9 cellular contexts compared by ENCODE assay signal in the genomic region with DNA sequence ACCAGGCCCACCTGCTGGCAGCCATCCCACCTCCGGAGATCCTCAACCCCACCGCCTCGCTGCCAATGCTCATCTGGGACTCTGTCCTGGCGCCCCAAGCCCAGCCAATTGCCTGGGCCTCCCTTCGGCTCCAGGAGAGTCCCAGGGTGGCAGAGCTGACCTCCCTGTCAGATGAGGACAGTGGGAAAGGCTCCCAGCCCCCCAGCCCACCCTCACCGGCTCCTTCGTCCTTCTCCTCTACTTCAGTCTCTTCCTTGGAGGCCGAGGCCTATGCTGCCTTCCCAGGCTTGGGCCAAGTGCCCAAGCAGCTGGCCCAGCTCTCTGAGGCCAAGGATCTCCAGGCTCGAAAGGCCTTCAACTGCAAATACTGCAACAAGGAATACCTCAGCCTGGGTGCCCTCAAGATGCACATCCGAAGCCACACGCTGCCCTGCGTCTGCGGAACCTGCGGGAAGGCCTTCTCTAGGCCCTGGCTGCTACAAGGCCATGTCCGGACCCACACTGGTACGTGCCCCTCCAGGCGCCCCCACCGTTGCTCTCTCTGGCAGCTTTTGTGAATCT. TPM values are rescaled to one million over a fixed set of nuclear protein-coding genes. Genes with fewer than 3 reads are reported as not detected.
A peak's percentile ranks its signal among the peaks of the same experiment; 100 is the strongest.
DNase-seq lines count a peak whose midpoint lies in the region; ATAC-seq and TF ChIP-seq lines count a peak whose summit lies in the region.
"Had no signal": no experiment of that assay in that cellular context is flagged by ENCODE, and none has a peak within 500 bp of the region (broad histone marks: within the 10 kb centered on the region; RNA-seq: fewer than 3 reads in every experiment).

No MANE protein-coding gene starts in this region.

- intact Hi-C loops in right lobe of liver (cut with DNase I) (loop anchor here (5.0 kb wide), 2 partner anchors 83 to 88 kb away; no protein-coding TSS in a partner anchor), testis (cut with DNase I; ENCODE audit: low total_unique reads) (loop anchor here (5.0 kb wide), 1 partner anchor 88 kb away; no protein-coding TSS in a partner anchor)

- no peaks in the 10 kb centered on the region for H3K9me3 Mint-ChIP-seq in T-helper 1 cell treated with Interleukin-12 subunit alpha and Interleukin-12 subunit beta and Interleukin-4 antibody, amounts not matched to agents 30 μg/mL and 1 μg/mL, for 36 hours

- H3K27ac Mint-ChIP-seq in T-helper 1 cell treated with Interleukin-12 subunit alpha and Interleukin-12 subunit beta and Interleukin-4 antibody, amounts not matched to agents 30 μg/mL and 1 μg/mL, for 36 hours = no peak overlapping the region

- TF ChIP-seq CTCF in brain microvascular endothelial cell (IDR thresholded peaks at IDR 0.05; ENCODE audit: low read depth, low read length, missing control alignments) = no peak
- no peak for TF ChIP-seq CTCF in right lobe of liver (IDR thresholded peaks at IDR 0.05)
- no peak for TF ChIP-seq CTCF in testis (IDR thresholded peaks at IDR 0.05)

- H3K27ac ChIP-seq in brain microvascular endothelial cell = no peak overlapping the region
- H3K27ac ChIP-seq in right lobe of liver = peak overlapping the region in 2 of 3 donors; percentile 51 to 73
- peak overlapping the region; percentile 48 to 76 for H3K27ac ChIP-seq in testis

- H3K4me1 ChIP-seq in right lobe of liver (peaks cover 0 to 16% (median 3%) of the 10 kb centered on the region in 4 donors), testis (peaks cover 32% of the 10 kb centered on the region)

- peaks cover 15% of the 10 kb centered on the region for H3K4me1 Mint-ChIP-seq in T-helper 1 cell treated with Interleukin-12 subunit alpha and Interleukin-12 subunit beta and Interleukin-4 antibody, amounts not matched to agents 30 μg/mL and 1 μg/mL, for 36 hours (ENCODE audit: low read depth)

- H3K36me3 ChIP-seq in brain microvascular endothelial cell (replicated peaks) = peaks cover 20% of the 10 kb centered on the region
- H3K36me3 ChIP-seq in right lobe of liver = no peaks in the 10 kb centered on the region
- H3K36me3 ChIP-seq in testis (ENCODE audit: low read depth, missing control alignments) = no peaks in the 10 kb centered on the region

- DNase-seq in T-helper 1 cell (no peak), brain microvascular endothelial cell (no peak), right lobe of liver (peak in 1 of 3 donors; percentile 26), testis (peak; percentile 37), T-helper 9 cell (no peak), activated gamma-delta T cell treated with Interleukin-2 at 50 U/mL for 16 hours (no peak)
- no peak for DNase-seq in effector CD8-positive, alpha-beta T cell (lab: John Stamatoyannopoulos, UW)
- DNase-seq: NCI-H2029 had no signal

- H3K27me3 ChIP-seq in brain microvascular endothelial cell (replicated peaks) (no peaks in the 10 kb centered on the region), right lobe of liver (no peaks in the 10 kb centered on the region), testis (no peaks in the 10 kb centered on the region)

- H3K27me3 Mint-ChIP-seq in T-helper 1 cell treated with Interleukin-12 subunit alpha and Interleukin-12 subunit beta and Interleukin-4 antibody, amounts not matched to agents 30 μg/mL and 1 μg/mL, for 36 hours (ENCODE audit: low read depth) = peaks cover 27% of the 10 kb centered on the region

- H3K4me3 Mint-ChIP-seq in T-helper 1 cell treated with Interleukin-12 subunit alpha and Interleukin-12 subunit beta and Interleukin-4 antibody, amounts not matched to agents 30 μg/mL and 1 μg/mL, for 36 hours = peak overlapping the region; percentile 68

- in situ Hi-C loops in brain microvascular endothelial cell (cut with HindIII; ENCODE audit: low pct_ligation_motif_present, low sequenced_read_pairs) = no loop called here

- TF ChIP-seq POLR2A in right lobe of liver (IDR thresholded peaks at IDR 0.05) = no peak
- TF ChIP-seq POLR2A in testis (IDR thresholded peaks at IDR 0.05) = no peak

- H3K4me3 ChIP-seq in brain microvascular endothelial cell (ENCODE audit: low read depth, low read length) (peak overlapping the region; percentile 97), right lobe of liver (peak overlapping the region; percentile 37 to 47 (median 46)), testis (peak overlapping the region; percentile 61 to 70)

- ATAC-seq in right lobe of liver = no peak

- WGBS in right lobe of liver (ENCODE audit: insufficient coverage, low coverage, low lambda C conversion rate, missing lambda C conversion rate) = 51% methylated on average over 8 of the region's 18 CpGs
- WGBS in testis, 2 donors = 41 to 49% methylated on average over 10 to 18 of the region's 18 CpGs

- no peaks in the 10 kb centered on the region for H3K36me3 Mint-ChIP-seq in T-helper 1 cell treated with Interleukin-12 subunit alpha and Interleukin-12 subunit beta and Interleukin-4 antibody, amounts not matched to agents 30 μg/mL and 1 μg/mL, for 36 hours (ENCODE audit: low read depth)

- no peaks in the 10 kb centered on the region for H3K9me3 ChIP-seq in right lobe of liver
- H3K9me3 ChIP-seq in testis = no peaks in the 10 kb centered on the region

RNA-seq across cellular contexts. Expression of a gene that starts 1.1 kb away (rescaled TPM):
- total RNA-seq in right lobe of liver = 1 to 10 TPM in 4 of 6 experiments, under 1 TPM in 2; 0.73 to 1.9 (median 1.1) TPM
- 1 to 10 TPM; 7.0 to 7.6 TPM for total RNA-seq in testis
- polyA plus RNA-seq in testis (ENCODE audit: insufficient read depth, low read depth, low replicate concordance) = 4.0 TPM

RNA-seq across cellular contexts. Expression of a gene that starts 47.7 kb away (rescaled TPM):
- total RNA-seq in right lobe of liver = 100 to 1,000 TPM in 1 of 6 experiments, 10 to 100 TPM in 5; 38.6 to 113 (median 44.9) TPM
- 100 to 1,000 TPM; 472 to 531 TPM for total RNA-seq in testis
- polyA plus RNA-seq in testis (ENCODE audit: insufficient read depth, low read depth, low replicate concordance) = 479 TPM

Comparison
In these comparisons a context has a peak if more than half of its experiments do, and no peak if none do; other contexts are left out.
1. H3K4me3 ChIP-seq: peak in every context shown above with its lines; median percentile 97 in brain microvascular endothelial cell; 66 in testis; 46 in right lobe of liver.
2. RNA of a gene that starts 47.7 kb away (total RNA-seq): 472 to 531 TPM in testis; 38.6 to 113 TPM in right lobe of liver; every median in the first group is over 4 times any median in the second.